ENCODE assay signal across 23 cellular contexts in the genomic region with DNA sequence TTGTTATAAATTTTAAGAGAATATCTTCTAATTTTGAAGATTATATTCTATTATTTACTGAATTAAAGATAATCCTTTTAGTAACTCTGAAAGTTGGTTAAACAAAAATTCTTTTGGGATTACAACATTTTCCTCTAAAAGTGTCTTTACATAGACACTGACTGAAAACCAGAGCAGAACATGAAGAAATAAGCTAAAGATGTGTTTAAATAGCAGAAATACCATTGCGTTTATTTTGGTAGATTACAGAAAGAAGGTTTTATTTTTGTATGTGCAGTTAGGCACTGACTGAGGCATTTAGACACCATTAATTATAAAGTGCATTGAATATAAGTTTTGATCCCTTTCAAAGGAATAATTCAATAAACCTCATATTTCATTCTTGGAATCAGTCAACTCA. TPM values are rescaled to one million over a fixed set of nuclear protein-coding genes. Genes with fewer than 3 reads are reported as not detected.
DNase-seq lines count a peak whose midpoint lies in the region; ATAC-seq and TF ChIP-seq lines count a peak whose summit lies in the region.
"Had no signal": no experiment of that assay in that cellular context is flagged by ENCODE, and none has a peak within 500 bp of the region (broad histone marks: within the 10 kb centered on the region; RNA-seq: fewer than 3 reads in every experiment).

No MANE protein-coding gene starts in this region.

- WGBS in IMR-90 (ENCODE audit: extremely low coverage in 2 of 2, insufficient read length in 1 of 2), 2 experiments, result no CpG with 5 or more reads among the region's 1 CpG

- H3K9me3 ChIP-seq in IMR-90 (ENCODE audit: control insufficient read depth, insufficient read depth, low read length), result no peaks in the 10 kb centered on the region
- H3K9me3 ChIP-seq: BE2C, BLaER1 had no signal

- no peaks in the 10 kb centered on the region for H3K79me1 ChIP-seq in IMR-90 (ENCODE audit: low read depth in 1 of 2, low read length in 2 of 2)

- no peaks in the 10 kb centered on the region for H3K4me1 ChIP-seq in IMR-90 (ENCODE audit: control insufficient read depth, insufficient read depth, low read length)
- H3K4me1 ChIP-seq: BE2C had no signal

- H2BK5ac ChIP-seq in IMR-90 (ENCODE audit: low read depth, low read length, poor library complexity, severe bottlenecking), result no peak overlapping the region

- no peaks in the 10 kb centered on the region for H3K9me3 Mint-ChIP-seq in chondrocyte (ENCODE audit: low read depth)
- H3K9me3 Mint-ChIP-seq: CD4-positive, alpha-beta memory T cell; CD4-positive, CD25-positive, alpha-beta regulatory T cell; CD8-positive, alpha-beta memory T cell had no signal

- TF ChIP-seq RAD21 in IMR-90 (IDR thresholded peaks at IDR 0.05; ENCODE audit: low read length), result no peak

- no TSS peak for BruUV-seq in IMR-90 (replicated peaks; lab: Mats Ljungman, UMichigan)

- no peaks in the 10 kb centered on the region for H3K9me1 ChIP-seq in IMR-90 (ENCODE audit: insufficient read depth, low read length)

- intact Hi-C loops in IMR-90 (cut with micrococcal nuclease), result no loop called here

- no peak overlapping the region for H2AK5ac ChIP-seq in IMR-90 (ENCODE audit: low read depth, low read length)

- H3K27me3 ChIP-seq in IMR-90 (ENCODE audit: control insufficient read depth, insufficient read depth, low read length), result no peaks in the 10 kb centered on the region; the same call in 1 of the 2 replicates
- H3K27me3 ChIP-seq: BE2C, BLaER1 had no signal

- H3K9ac ChIP-seq in IMR-90 (ENCODE audit: low read depth, low read length), result no peak overlapping the region
- H3K9ac ChIP-seq: BLaER1 had no signal

- no peak overlapping the region for H2BK20ac ChIP-seq in IMR-90 (ENCODE audit: low read depth, low read length)

- no peak overlapping the region for H2BK120ac ChIP-seq in IMR-90 (ENCODE audit: low read depth, low read length)

- H4K8ac ChIP-seq in IMR-90 (ENCODE audit: low read depth in 2 of 2, low read length in 2 of 2), result no peak overlapping the region

- no peak overlapping the region; the same call in 1 of the 2 replicates for H3K27ac ChIP-seq in IMR-90 (ENCODE audit: insufficient read depth, low read length)
- H3K27ac ChIP-seq: BLaER1 had no signal

- no peaks in the 10 kb centered on the region for H3K36me3 Mint-ChIP-seq in chondrocyte (ENCODE audit: low read depth)
- H3K36me3 Mint-ChIP-seq: CD14-positive monocyte; CD4-positive, alpha-beta memory T cell; CD4-positive, CD25-positive, alpha-beta regulatory T cell; CD8-positive, alpha-beta memory T cell had no signal

- peaks cover 8% of the 10 kb centered on the region for H3K4me1 Mint-ChIP-seq in chondrocyte (ENCODE audit: low read depth)
- H3K4me1 Mint-ChIP-seq: CD4-positive, alpha-beta memory T cell; CD4-positive, CD25-positive, alpha-beta regulatory T cell; CD8-positive, alpha-beta memory T cell had no signal

- no peak overlapping the region for H3K4me2 ChIP-seq in IMR-90 (ENCODE audit: low read depth, low read length)
- H3K4me2 ChIP-seq: BLaER1 had no signal

- no peak overlapping the region for H2AK9ac ChIP-seq in IMR-90 (replicated peaks; ENCODE audit: low read depth, low read length, poor library complexity)

- no peak for TF ChIP-seq POLR2A in IMR-90 (IDR thresholded peaks at IDR 0.05; ENCODE audit: low read depth, low read length)

- no peak overlapping the region for H3K4me3 ChIP-seq in IMR-90 (ENCODE audit: insufficient read depth, low read depth, low read length)
- H3K4me3 ChIP-seq: BLaER1 had no signal

- no peak overlapping the region for H2AFZ ChIP-seq in IMR-90 (replicated peaks; ENCODE audit: low read length, poor library complexity)

- POLR2A ChIA-PET in IMR-90 (lab: Charles Lee; ENCODE audit: unreplicated experiment), result no interaction called here

- H2BK15ac ChIP-seq in IMR-90 (ENCODE audit: low read depth, low read length), result no peak overlapping the region

- H4K91ac ChIP-seq in IMR-90 (ENCODE audit: insufficient read depth, low read depth, low read length), result no peak overlapping the region

- ATAC-seq in IMR-90 (ENCODE audit: low read depth) (peak; percentile 73), GM21526 (IDR thresholded peaks at IDR 0.05; ENCODE audit: low FRiP score, unreplicated experiment) (no peak)

- CTCF ChIA-PET in IMR-90 (lab: Yijun Ruan, JAX), result no interaction called here

- no peak overlapping the region for H4K5ac ChIP-seq in IMR-90 (ENCODE audit: low read depth, low read length)

- DNase-seq in IMR-90 (peak; percentile 47), chondrocyte (ENCODE audit: low spot score) (no peak), fibroblast of peridontal ligament (ENCODE audit: extremely low read depth) (peak; percentile 40), NCI-H1105 treated with DMSO at 0.1 percent for 48 hours (lab: John Stamatoyannopoulos, UW) (no peak)
- no peak for DNase-seq in activated T-cell treated with anti-CD3 and anti-CD28 coated beads, Interleukin-2, amount 50 U/mL, for 48 hours
- DNase-seq in activated CD4-positive, alpha-beta T cell treated with anti-CD3 and anti-CD28 coated beads, Interleukin-2, amount 50 U/mL, for 48 hours, result no peak
- DNase-seq: 8988T; ACHN; BE2C; C1 segment of cervical spinal cord; CD4-positive, alpha-beta memory T cell; CD4-positive, CD25-positive, alpha-beta regulatory T cell; CD8-positive, alpha-beta memory T cell; COR-L47; DMS 273 treated with DMSO at 0.1 percent for 48 hours; DMS153; DMS53; DMS79; DND-41; GF-D8 had no signal

- in situ Hi-C loops in IMR-90 (cut with MboI; ENCODE audit: low sequenced_read_pairs), result no loop called here

- no peak overlapping the region for H3K4ac ChIP-seq in IMR-90 (ENCODE audit: low read depth, low read length)

- no peak overlapping the region for H3K14ac ChIP-seq in IMR-90 (replicated peaks; ENCODE audit: low read depth, low read length)

- no peak overlapping the region for H3K18ac ChIP-seq in IMR-90 (ENCODE audit: low read depth, low read length)

- no peaks in the 10 kb centered on the region for H4K20me1 ChIP-seq in IMR-90 (ENCODE audit: insufficient read depth, low read length)
- H4K20me1 ChIP-seq: BLaER1 had no signal

- no peak overlapping the region for H3K56ac ChIP-seq in IMR-90 (ENCODE audit: extremely low read depth, insufficient read depth, low read length)

- H3K27me3 Mint-ChIP-seq in chondrocyte (ENCODE audit: low read depth), result peaks cover 3% of the 10 kb centered on the region

- H3K36me3 ChIP-seq in IMR-90 (ENCODE audit: control insufficient read depth, insufficient read depth, low read length), result no peaks in the 10 kb centered on the region
- H3K36me3 ChIP-seq: BE2C, BLaER1 had no signal

- no peak overlapping the region for H3K23ac ChIP-seq in IMR-90 (ENCODE audit: low read depth, low read length)

- no peak for TF ChIP-seq CTCF in IMR-90 (conservative IDR thresholded peaks at IDR 0.05; ENCODE audit: low read depth, low read length)
- TF ChIP-seq CTCF in chondrocyte (IDR thresholded peaks at IDR 0.05), result no peak

- dilution Hi-C loops in IMR-90 (cut with HindIII; ENCODE audit: low sequenced_read_pairs, unreplicated experiment), result no loop called here

- H3K27ac Mint-ChIP-seq in chondrocyte (ENCODE audit: unreplicated experiment), result peak overlapping the region; percentile 22
- H3K27ac Mint-ChIP-seq: CD14-positive monocyte; CD4-positive, alpha-beta memory T cell; CD4-positive, CD25-positive, alpha-beta regulatory T cell; CD8-positive, alpha-beta memory T cell had no signal

- H3K4me3 Mint-ChIP-seq in chondrocyte (ENCODE audit: unreplicated experiment), result no peak overlapping the region
- H3K4me3 Mint-ChIP-seq: CD14-positive monocyte; CD4-positive, alpha-beta memory T cell; CD4-positive, CD25-positive, alpha-beta regulatory T cell; CD8-positive, alpha-beta memory T cell had no signal

TF ChIP-seq in IMR-90, 13 proteins besides CTCF, POLR2A, EP300 and RAD21:
- TF ChIP-seq, protein P1, sequence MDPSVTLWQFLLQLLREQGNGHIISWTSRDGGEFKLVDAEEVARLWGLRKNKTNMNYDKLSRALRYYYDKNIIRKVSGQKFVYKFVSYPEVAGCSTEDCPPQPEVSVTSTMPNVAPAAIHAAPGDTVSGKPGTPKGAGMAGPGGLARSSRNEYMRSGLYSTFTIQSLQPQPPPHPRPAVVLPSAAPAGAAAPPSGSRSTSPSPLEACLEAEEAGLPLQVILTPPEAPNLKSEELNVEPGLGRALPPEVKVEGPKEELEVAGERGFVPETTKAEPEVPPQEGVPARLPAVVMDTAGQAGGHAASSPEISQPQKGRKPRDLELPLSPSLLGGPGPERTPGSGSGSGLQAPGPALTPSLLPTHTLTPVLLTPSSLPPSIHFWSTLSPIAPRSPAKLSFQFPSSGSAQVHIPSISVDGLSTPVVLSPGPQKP (IDR thresholded peaks at IDR 0.05; ENCODE audit: borderline replicate concordance, low read depth, low read length), result no peak
- TF ChIP-seq MXI1 (IDR thresholded peaks at IDR 0.05; ENCODE audit: borderline replicate concordance, low read depth, low read length) (no peak), BHLHE40 (IDR thresholded peaks at IDR 0.05; ENCODE audit: low read depth, low read length) (no peak), RCOR1 (IDR thresholded peaks at IDR 0.05; ENCODE audit: insufficient replicate concordance, low read length) (no peak), NFE2L2 (IDR thresholded peaks at IDR 0.05; ENCODE audit: low read depth, low read length) (no peak), CEBPB (IDR thresholded peaks at IDR 0.05; ENCODE audit: low read depth, low read length) (peak; percentile 8; the same call in 1 of the 2 replicates)
- TF ChIP-seq, protein P2, sequence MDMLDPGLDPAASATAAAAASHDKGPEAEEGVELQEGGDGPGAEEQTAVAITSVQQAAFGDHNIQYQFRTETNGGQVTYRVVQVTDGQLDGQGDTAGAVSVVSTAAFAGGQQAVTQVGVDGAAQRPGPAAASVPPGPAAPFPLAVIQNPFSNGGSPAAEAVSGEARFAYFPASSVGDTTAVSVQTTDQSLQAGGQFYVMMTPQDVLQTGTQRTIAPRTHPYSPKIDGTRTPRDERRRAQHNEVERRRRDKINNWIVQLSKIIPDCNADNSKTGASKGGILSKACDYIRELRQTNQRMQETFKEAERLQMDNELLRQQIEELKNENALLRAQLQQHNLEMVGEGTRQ (IDR thresholded peaks at IDR 0.05; ENCODE audit: low read depth, low read length), result no peak

RNA-seq across cellular contexts. Expression of a gene that starts 13.5 kb away (rescaled TPM):
- total RNA-seq in IMR-90 (2012; rRNA removed), result 4.7 and 7.9 TPM in 2 replicates
- 7.5 and 8.0 TPM in 2 replicates for polyA plus RNA-seq in IMR-90 (2012; rRNA removed)
- 5.0 and 6.5 TPM in 2 replicates for polyA plus RNA-seq in IMR-90 (2012; cell fraction: cytosol; rRNA removed)
- polyA plus RNA-seq in IMR-90 (2012; cell fraction: nucleus; rRNA removed; ENCODE audit: low replicate concordance), result 8.7 and 12.4 TPM in 2 replicates
- 31.4 to 48.2 TPM (median 45.5 TPM) in 3 replicates for total RNA-seq in chondrocyte

Comparison
In these comparisons a context has a peak if more than half of its experiments do, and no peak if none do; other contexts are left out.
1. DNase-seq: peak in IMR-90 (single experiment) and fibroblast of peridontal ligament (single experiment); none in chondrocyte (single experiment), NCI-H1105 treated with DMSO at 0.1 percent for 48 hours (single experiment), activated T-cell treated with anti-CD3 and anti-CD28 coated beads, Interleukin-2, amount 50 U/mL, for 48 hours (0 of 2) and activated CD4-positive, alpha-beta T cell treated with anti-CD3 and anti-CD28 coated beads, Interleukin-2, amount 50 U/mL, for 48 hours (0 of 2).